ENCODE assay signal across 20 cellular contexts in the genomic region with DNA sequence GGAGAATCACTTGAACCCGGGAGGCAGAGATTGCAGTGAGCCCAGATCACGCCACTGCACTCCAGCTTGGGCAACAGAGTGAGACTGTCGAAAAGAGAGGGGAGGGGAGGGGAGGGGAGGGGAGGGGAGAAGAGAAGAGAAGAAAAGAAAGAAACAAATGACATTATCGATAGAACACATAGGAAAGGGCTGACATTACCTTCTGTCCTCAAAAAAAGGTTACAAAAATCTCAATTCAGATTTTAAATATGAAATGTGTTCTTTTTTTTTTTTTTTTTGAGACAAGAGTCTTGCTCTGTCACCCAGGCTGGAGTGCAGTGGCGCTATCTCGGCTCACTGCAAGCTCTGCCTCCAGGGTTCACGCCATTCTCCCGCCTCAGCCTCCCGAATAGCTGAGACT. TPM values are rescaled to one million over a fixed set of nuclear protein-coding genes. Genes with fewer than 3 reads are reported as not detected.
"Had no signal": no experiment of that assay in that cellular context is flagged by ENCODE, and none has a peak within 500 bp of the region (broad histone marks: within the 10 kb centered on the region; RNA-seq: fewer than 3 reads in every experiment).

No MANE protein-coding gene starts in this region.

RNA-seq across cellular contexts. Expression of a gene that starts 25.3 kb away (rescaled TPM):
- total RNA-seq: colonic mucosa, dermis microvascular lymphatic vessel endothelial cell, endodermal cell, esophagus mucosa, esophagus squamous epithelium, gastrocnemius medialis, glomerular endothelial cell, heart right ventricle, kidney epithelial cell, left cardiac atrium, left lung, left ventricle myocardium superior, lower leg skin, lower lobe of right lung, lung microvascular endothelial cell, mesenteric fat pad, mesothelial cell of epicardium, mucosa of descending colon, myocyte had no signal
- polyA plus RNA-seq: heart right ventricle, keratinocyte had no signal
